ENCODE assay signal across 12 cellular contexts in the genomic region with DNA sequence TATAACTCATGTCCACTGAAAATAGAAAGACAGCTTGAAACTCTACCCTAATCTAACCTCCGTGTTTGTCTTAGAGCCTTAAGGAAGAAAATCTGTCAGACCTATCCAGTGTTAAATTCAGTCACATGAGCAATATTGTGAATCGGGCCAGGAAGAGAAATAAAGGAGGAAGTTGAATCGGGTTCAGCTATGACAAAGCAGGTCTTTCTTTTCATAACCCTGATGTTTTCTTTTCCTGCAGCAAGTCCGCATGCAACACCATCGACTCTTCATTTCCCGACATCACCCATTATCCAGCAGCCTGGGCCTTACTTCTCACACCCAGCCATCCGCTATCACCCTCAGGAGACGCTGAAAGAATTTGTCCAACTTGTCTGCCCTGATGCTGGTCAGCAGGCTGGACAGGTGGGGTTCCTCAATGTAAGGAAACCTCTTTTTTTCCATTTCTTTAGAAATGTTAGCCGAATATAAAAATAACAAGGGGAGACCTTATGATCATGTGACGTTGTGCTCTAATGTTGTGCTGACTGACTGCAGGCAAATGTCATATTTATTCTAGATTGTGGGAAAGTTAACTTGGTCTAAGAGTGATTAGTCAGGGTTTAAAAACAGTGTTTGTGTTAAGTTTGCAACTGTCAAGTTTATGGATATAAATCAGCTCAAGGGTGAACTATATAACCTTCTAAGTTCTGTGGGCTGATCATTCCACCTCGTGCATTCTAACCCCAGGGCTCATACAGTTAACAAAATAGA.
DNase-seq lines count a peak whose midpoint lies in the region; ATAC-seq, FAIRE-seq and TF ChIP-seq lines count a peak whose summit lies in the region.
"Had no signal": no experiment of that assay in that cellular context is flagged by ENCODE, and none has a peak within 500 bp of the region (broad histone marks: within the 10 kb centered on the region; RNA-seq: fewer than 3 reads in every experiment).

No MANE protein-coding gene starts in this region.

- H3K4me1 Mint-ChIP-seq in Calu3 (ENCODE audit: low read depth, unreplicated experiment), result peaks cover 48% of the 10 kb centered on the region
- H3K4me1 Mint-ChIP-seq in stimulated activated naive CD8-positive, alpha-beta T cell treated with anti-CD3 and anti-CD28 coated beads, Interleukin-15, amount 100 ng/mL, for 72 hours, result peaks cover 5% of the 10 kb centered on the region
- H3K4me1 Mint-ChIP-seq: activated naive CD4-positive, alpha-beta T cell treated with anti-CD3 and anti-CD28 coated beads, Interleukin-2, amount 50 U/mL, for 24 hours had no signal

- H3K27me3 ChIP-seq in WERI-Rb-1 (ENCODE audit: insufficient read depth, low read depth, severe bottlenecking) (no peaks in the 10 kb centered on the region), gastroesophageal sphincter (no peaks in the 10 kb centered on the region), pancreas (no peaks in the 10 kb centered on the region)

- TF ChIP-seq CTCF in Calu3 (IDR thresholded peaks at IDR 0.05; ENCODE audit: unreplicated experiment) (no peak), WERI-Rb-1 (IDR thresholded peaks at IDR 0.05; ENCODE audit: low read depth, low read length) (no peak), gastroesophageal sphincter (IDR thresholded peaks at IDR 0.05) (no peak), pancreas (IDR thresholded peaks at IDR 0.05) (no peak)

- H3K4me1 ChIP-seq in gastroesophageal sphincter (peaks cover 5 to 49% (median 19%) of the 10 kb centered on the region in 3 donors), pancreas (peaks cover 0 to 22% (median 4%) of the 10 kb centered on the region in 3 donors)

- intact Hi-C loops in Calu3 (cut with micrococcal nuclease; ENCODE audit: unreplicated experiment), result loop anchor here (2.0 to 5.0 kb wide), 2 partner anchors 65 to 117 kb away; no protein-coding TSS in a partner anchor
- intact Hi-C loops in pancreas (cut with DNase I), result no loop called here

- BruUV-seq in Calu3 (replicated peaks; lab: Mats Ljungman, UMichigan), result TSS peak; percentile 75

- TF ChIP-seq EP300 in gastroesophageal sphincter (IDR thresholded peaks at IDR 0.05), result no peak

- no peak overlapping the region for H3K4me3 ChIP-seq in WERI-Rb-1 (ENCODE audit: low read depth, low read length)
- no peak overlapping the region for H3K4me3 ChIP-seq in gastroesophageal sphincter
- H3K4me3 ChIP-seq in pancreas, result no peak overlapping the region

- H3K9me3 ChIP-seq in WERI-Rb-1 (ENCODE audit: severe bottlenecking) (no peaks in the 10 kb centered on the region), gastroesophageal sphincter (no peaks in the 10 kb centered on the region), pancreas (no peaks in the 10 kb centered on the region)

- H3K9me3 Mint-ChIP-seq in Calu3 (ENCODE audit: low read depth, unreplicated experiment), result no peaks in the 10 kb centered on the region
- H3K9me3 Mint-ChIP-seq in stimulated activated naive CD8-positive, alpha-beta T cell treated with anti-CD3 and anti-CD28 coated beads, Interleukin-15, amount 100 ng/mL, for 72 hours, result no peaks in the 10 kb centered on the region
- H3K9me3 Mint-ChIP-seq: activated naive CD4-positive, alpha-beta T cell treated with anti-CD3 and anti-CD28 coated beads, Interleukin-2, amount 50 U/mL, for 24 hours had no signal

- ATAC-seq in gastroesophageal sphincter (peak; percentile 57), pancreas (peak; percentile 50 to 88 (median 82))
- ATAC-seq in stimulated activated naive CD8-positive, alpha-beta T cell treated with anti-CD3 and anti-CD28 coated beads, Interleukin-15, amount 100 ng/mL, for 72 hours, result no peak

- DNase-seq in Calu3 (peak; percentile 19), WERI-Rb-1 (no peak), pancreas (no peak), DMS53 treated with DMSO at 0.1 percent for 48 hours (lab: John Stamatoyannopoulos, UW; ENCODE audit: unreplicated experiment) (no peak), glomerular visceral epithelial cell (ENCODE audit: extremely low spot score) (no peak), T-helper 2 cell (no peak)
- DNase-seq in stimulated activated naive CD8-positive, alpha-beta T cell treated with anti-CD3 and anti-CD28 coated beads, Interleukin-15, amount 100 ng/mL, for 72 hours, result no peak
- DNase-seq: GF-D8, NCI-H1105 treated with DMSO at 0.1 percent for 48 hours, retina had no signal

- H3K27ac ChIP-seq in WERI-Rb-1 (peak overlapping the region; percentile 65), gastroesophageal sphincter (peak overlapping the region in 3 of 4 donors; percentile 48 to 56 (median 55)), pancreas (peak overlapping the region in 3 of 4 donors; percentile 29 to 64 (median 63))

- H3K27me3 Mint-ChIP-seq in Calu3 (ENCODE audit: unreplicated experiment), result no peaks in the 10 kb centered on the region
- H3K27me3 Mint-ChIP-seq in stimulated activated naive CD8-positive, alpha-beta T cell treated with anti-CD3 and anti-CD28 coated beads, Interleukin-15, amount 100 ng/mL, for 72 hours, result no peaks in the 10 kb centered on the region

- no peak for TF ChIP-seq POLR2A in gastroesophageal sphincter (IDR thresholded peaks at IDR 0.05)

- peak overlapping the region; percentile 40 for H3K4me3 Mint-ChIP-seq in Calu3 (ENCODE audit: low read depth, unreplicated experiment)
- no peak overlapping the region for H3K4me3 Mint-ChIP-seq in stimulated activated naive CD8-positive, alpha-beta T cell treated with anti-CD3 and anti-CD28 coated beads, Interleukin-15, amount 100 ng/mL, for 72 hours
- H3K4me3 Mint-ChIP-seq: activated naive CD4-positive, alpha-beta T cell treated with anti-CD3 and anti-CD28 coated beads, Interleukin-2, amount 50 U/mL, for 24 hours had no signal

- no peak for FAIRE-seq in pancreas (lab: Jason Lieb, UNC)

- WGBS in gastroesophageal sphincter (ENCODE audit: low coverage in 1 of 2), 2 donors, result 15% methylated on average over 11 of the region's 11 CpGs
- WGBS in pancreas, 2 donors, result 33 to 39% methylated on average over 11 of the region's 11 CpGs

- H3K36me3 ChIP-seq in WERI-Rb-1 (no peaks in the 10 kb centered on the region), gastroesophageal sphincter (peaks cover 0 to 30% of the 10 kb centered on the region in 2 donors), pancreas (peaks cover 0 to 20% (median 8%) of the 10 kb centered on the region in 3 donors)

- CTCF ChIA-PET in Calu3 (lab: Charles Lee), result interaction anchor here (1.1 kb wide), 1 partner anchor 17 kb away, joined by 4 read pairs; no protein-coding TSS in a partner anchor

- peak overlapping the region; percentile 82 for H3K27ac Mint-ChIP-seq in Calu3 (ENCODE audit: unreplicated experiment)
- no peak overlapping the region for H3K27ac Mint-ChIP-seq in stimulated activated naive CD8-positive, alpha-beta T cell treated with anti-CD3 and anti-CD28 coated beads, Interleukin-15, amount 100 ng/mL, for 72 hours
- H3K27ac Mint-ChIP-seq: activated naive CD4-positive, alpha-beta T cell treated with anti-CD3 and anti-CD28 coated beads, Interleukin-2, amount 50 U/mL, for 24 hours had no signal

- H3K36me3 Mint-ChIP-seq in Calu3 (ENCODE audit: insufficient read depth, unreplicated experiment), result peaks cover 12% of the 10 kb centered on the region
